Comparison of ENCODE assay signal across 18 cellular contexts in genomic region chr9:12955510-12956163, GRCh38.
DNase-seq lines count a peak whose midpoint lies in the region; ATAC-seq, FAIRE-seq and TF ChIP-seq lines count a peak whose summit lies in the region.
"Had no signal": no experiment of that assay in that cellular context is flagged by ENCODE, and none has a peak within 500 bp of the region (broad histone marks: within the 10 kb centered on the region; RNA-seq: fewer than 3 reads in every experiment).

No MANE protein-coding gene starts in this region.

- no peaks in the 10 kb centered on the region for H3K9me3 ChIP-seq in small intestine (ENCODE audit: control insufficient read depth, low read depth)

- peak overlapping the region; percentile 62 for H3K4me3 Mint-ChIP-seq in osteocyte (ENCODE audit: unreplicated experiment)
- no peak overlapping the region for H3K4me3 Mint-ChIP-seq in immature natural killer cell
- H3K4me3 Mint-ChIP-seq: activated CD4-positive, alpha-beta memory T cell treated with anti-CD3 and anti-CD28 coated beads for 36 hours; activated naive CD8-positive, alpha-beta T cell; natural killer cell had no signal

- DNase-seq in Daoy (ENCODE audit: low read depth): peak; percentile 52
- peak; percentile 9 for DNase-seq in NCI-H748 treated with DMSO at 0.1 percent for 48 hours (lab: John Stamatoyannopoulos, UW)
- DNase-seq in epithelial cell of prostate (ENCODE audit: low read depth, low spot score): no peak
- peak; percentile 88 for DNase-seq in osteocyte (ENCODE audit: extremely low spot score, unreplicated experiment)
- no peak for DNase-seq in immature natural killer cell
- DNase-seq in small intestine: no peak
- no peak for DNase-seq in omental fat pad (ENCODE audit: low spot score)
- DNase-seq: activated CD4-positive, alpha-beta memory T cell treated with anti-CD3 and anti-CD28 coated beads for 36 hours; activated T-cell treated with anti-CD3 and anti-CD28 coated beads, Interleukin-2, amount 50 U/mL, for 48 hours; HCEC 1CT; left ventricle myocardium inferior; natural killer cell; NCI-H1694 treated with DMSO at 0.1 percent for 48 hours; NCI-H524 treated with DMSO at 0.1 percent for 48 hours had no signal

- no peak overlapping the region for H3K4me3 ChIP-seq in small intestine (ENCODE audit: low read depth in 1 of 2, low read length in 2 of 2)
- H3K4me3 ChIP-seq: left ventricle myocardium inferior had no signal

- H3K27me3 Mint-ChIP-seq in osteocyte (ENCODE audit: unreplicated experiment) (no peaks in the 10 kb centered on the region), immature natural killer cell (ENCODE audit: low read depth in 3 of 3) (peaks cover 0 to 10% (median 0%) of the 10 kb centered on the region in 3 donors)
- H3K27me3 Mint-ChIP-seq: activated CD4-positive, alpha-beta memory T cell treated with anti-CD3 and anti-CD28 coated beads for 36 hours; activated naive CD8-positive, alpha-beta T cell had no signal

- H3K4me1 Mint-ChIP-seq in osteocyte (ENCODE audit: unreplicated experiment) (peaks cover 41% of the 10 kb centered on the region), immature natural killer cell (no peaks in the 10 kb centered on the region)
- H3K4me1 Mint-ChIP-seq: natural killer cell had no signal

- H3K27me3 ChIP-seq in small intestine (ENCODE audit: control insufficient read depth in 2 of 2, insufficient read depth in 2 of 2, low read length in 2 of 2): no peaks in the 10 kb centered on the region

- H3K36me3 Mint-ChIP-seq in osteocyte (ENCODE audit: unreplicated experiment): peaks cover 4% of the 10 kb centered on the region
- H3K36me3 Mint-ChIP-seq in immature natural killer cell: peaks cover 0 to 6% (median 0%) of the 10 kb centered on the region in 3 donors
- H3K36me3 Mint-ChIP-seq: activated CD4-positive, alpha-beta memory T cell treated with anti-CD3 and anti-CD28 coated beads for 36 hours had no signal

- H3K4me1 ChIP-seq in small intestine (ENCODE audit: control insufficient read depth in 2 of 2, insufficient read depth in 1 of 2, low read depth in 1 of 2, low read length in 1 of 2): no peaks in the 10 kb centered on the region
- H3K4me1 ChIP-seq: left ventricle myocardium inferior had no signal

- no peak for ATAC-seq in HG03135 (IDR thresholded peaks at IDR 0.05; ENCODE audit: unreplicated experiment)
- ATAC-seq in omental fat pad (ENCODE audit: low FRiP score): no peak
- ATAC-seq: natural killer cell had no signal

- 70 to 83% (median 77%) methylated on average over 11 of the region's 11 CpGs for WGBS in small intestine, 3 donors

- peak overlapping the region; percentile 98 for H3K27ac Mint-ChIP-seq in osteocyte (ENCODE audit: unreplicated experiment)
- H3K27ac Mint-ChIP-seq in immature natural killer cell: no peak overlapping the region
- H3K27ac Mint-ChIP-seq: activated CD4-positive, alpha-beta memory T cell treated with anti-CD3 and anti-CD28 coated beads for 36 hours; activated naive CD8-positive, alpha-beta T cell; natural killer cell had no signal

- H3K27ac ChIP-seq in epithelial cell of prostate: peak overlapping the region; percentile 14
- H3K27ac ChIP-seq in small intestine (ENCODE audit: low read depth in 1 of 2, low read length in 1 of 2): no peak overlapping the region
- H3K27ac ChIP-seq: left ventricle myocardium inferior had no signal

- TF ChIP-seq CTCF in osteocyte (IDR thresholded peaks at IDR 0.05) (no peak), omental fat pad (IDR thresholded peaks at IDR 0.05) (no peak)

- no peaks in the 10 kb centered on the region for H3K9me3 Mint-ChIP-seq in osteocyte (ENCODE audit: unreplicated experiment)
- H3K9me3 Mint-ChIP-seq in immature natural killer cell: peaks cover 20 to 64% (median 32%) of the 10 kb centered on the region in 6 donors

- no peak for FAIRE-seq in small intestine (lab: Jason Lieb, UNC)
- FAIRE-seq: bronchial epithelial cell, RCC 7860 had no signal

- no peaks in the 10 kb centered on the region for H3K36me3 ChIP-seq in small intestine (ENCODE audit: control insufficient read depth in 2 of 2, insufficient read depth in 2 of 2, low read length in 2 of 2)
- H3K36me3 ChIP-seq: left ventricle myocardium inferior had no signal

Comparison
In these comparisons a context has a peak if more than half of its experiments do, and no peak if none do; other contexts are left out.
1. DNase-seq: peak in Daoy (single experiment), NCI-H748 treated with DMSO at 0.1 percent for 48 hours (single experiment) and osteocyte (single experiment); none in epithelial cell of prostate (single experiment), immature natural killer cell (0 of 3), small intestine (single experiment) and omental fat pad (single experiment).